1 cellular context compared by ENCODE assay signal in genomic region chr3:129579991-129580390, GRCh38.
TF ChIP-seq lines count a peak whose summit lies in the region.

No MANE protein-coding gene starts in this region.

TF ChIP-seq in HepG2, 621 proteins besides CTCF, POLR2A, EP300 and RAD21:
- no peak for TF ChIP-seq MEIS1 (CRISPR knock-in tag; IDR thresholded peaks at IDR 0.05; ENCODE audit: borderline replicate concordance)
- TF ChIP-seq ZUFSP (CRISPR knock-in tag; IDR thresholded peaks at IDR 0.05; ENCODE audit: borderline replicate concordance) = no peak
- TF ChIP-seq, protein P1, sequence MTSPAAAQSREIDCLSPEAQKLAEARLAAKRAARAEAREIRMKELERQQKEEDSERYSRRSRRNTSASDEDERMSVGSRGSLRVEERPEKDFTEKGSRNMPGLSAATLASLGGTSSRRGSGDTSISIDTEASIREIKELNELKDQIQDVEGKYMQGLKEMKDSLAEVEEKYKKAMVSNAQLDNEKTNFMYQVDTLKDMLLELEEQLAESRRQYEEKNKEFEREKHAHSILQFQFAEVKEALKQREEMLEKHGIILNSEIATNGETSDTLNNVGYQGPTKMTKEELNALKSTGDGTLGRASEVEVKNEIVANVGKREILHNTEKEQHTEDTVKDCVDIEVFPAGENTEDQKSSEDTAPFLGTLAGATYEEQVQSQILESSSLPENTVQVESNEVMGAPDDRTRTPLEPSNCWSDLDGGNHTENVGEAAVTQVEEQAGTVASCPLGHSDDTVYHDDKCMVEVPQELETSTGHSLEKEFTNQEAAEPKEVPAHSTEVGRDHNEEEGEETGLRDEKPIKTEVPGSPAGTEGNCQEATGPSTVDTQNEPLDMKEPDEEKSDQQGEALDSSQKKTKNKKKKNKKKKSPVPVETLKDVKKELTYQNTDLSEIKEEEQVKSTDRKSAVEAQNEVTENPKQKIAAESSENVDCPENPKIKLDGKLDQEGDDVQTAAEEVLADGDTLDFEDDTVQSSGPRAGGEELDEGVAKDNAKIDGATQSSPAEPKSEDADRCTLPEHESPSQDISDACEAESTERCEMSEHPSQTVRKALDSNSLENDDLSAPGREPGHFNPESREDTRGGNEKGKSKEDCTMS (CRISPR knock-in tag; conservative IDR thresholded peaks at IDR 0.05) = no peak
- TF ChIP-seq PTBP1 (IDR thresholded peaks at IDR 0.05; ENCODE audit: low read depth, low read length, poor library complexity, severe bottlenecking) = no peak
- no peak for TF ChIP-seq ZNF775 (CRISPR knock-in tag; IDR thresholded peaks at IDR 0.05; ENCODE audit: borderline replicate concordance)
- TF ChIP-seq ZNF629 (CRISPR knock-in tag; conservative IDR thresholded peaks at IDR 0.05) = peak; percentile 50; the same call in 1 of the 2 replicates
- TF ChIP-seq IRX3 (CRISPR knock-in tag; IDR thresholded peaks at IDR 0.05; ENCODE audit: borderline replicate concordance, low read depth) = no peak
- no peak for TF ChIP-seq YEATS2 (CRISPR knock-in tag; IDR thresholded peaks at IDR 0.05; ENCODE audit: borderline replicate concordance)
